Comparison of ENCODE assay signal across 8 cellular contexts in genomic region chr4:100421356-100421978, GRCh38.
A peak's percentile ranks its signal among the peaks of the same experiment; 100 is the strongest.
DNase-seq lines count a peak whose midpoint lies in the region; ATAC-seq and TF ChIP-seq lines count a peak whose summit lies in the region.

No MANE protein-coding gene starts in this region.

- intact Hi-C loops in ascending aorta (cut with DNase I) = loop anchor here (2.0 kb wide), 1 partner anchor 329 kb away; no protein-coding TSS in a partner anchor
- intact Hi-C loops in activated T-helper 2 cell treated with anti-CD3 and anti-CD28 coated beads, Interferon-gamma antibody, Interleukin-2, Interleukin-4, amounts not matched to agents 10 μg/mL and 5 μg/mL and 100 μg/mL, durations not matched to agents 14 hours and 24 hours and 36 hours (cut with micrococcal nuclease) = no loop called here

- peak in 2 of 3 experiments; percentile 46 to 49 for TF ChIP-seq CTCF in ascending aorta (IDR thresholded peaks at IDR 0.05)

- H3K36me3 Mint-ChIP-seq in activated T-helper 2 cell treated with anti-CD3 and anti-CD28 coated beads, Interferon-gamma antibody, Interleukin-2, Interleukin-4, amounts not matched to agents 10 μg/mL and 5 μg/mL and 100 μg/mL, durations not matched to agents 14 hours and 24 hours and 36 hours (ENCODE audit: low read depth) = no peaks in the 10 kb centered on the region

- ATAC-seq in HG02588 (IDR thresholded peaks at IDR 0.05; ENCODE audit: unreplicated experiment) = no peak

- H3K9me3 Mint-ChIP-seq in activated T-helper 2 cell treated with anti-CD3 and anti-CD28 coated beads, Interferon-gamma antibody, Interleukin-2, Interleukin-4, amounts not matched to agents 10 μg/mL and 5 μg/mL and 100 μg/mL, durations not matched to agents 14 hours and 24 hours and 36 hours = no peaks in the 10 kb centered on the region

- no peaks in the 10 kb centered on the region for H3K4me1 Mint-ChIP-seq in activated T-helper 2 cell treated with anti-CD3 and anti-CD28 coated beads, Interferon-gamma antibody, Interleukin-2, Interleukin-4, amounts not matched to agents 10 μg/mL and 5 μg/mL and 100 μg/mL, durations not matched to agents 14 hours and 24 hours and 36 hours (ENCODE audit: low read depth)

- peak overlapping the region in 1 of 2 donors; percentile 9 for H3K4me3 ChIP-seq in ascending aorta

- peaks cover 4% of the 10 kb centered on the region for H3K27me3 Mint-ChIP-seq in activated T-helper 2 cell treated with anti-CD3 and anti-CD28 coated beads, Interferon-gamma antibody, Interleukin-2, Interleukin-4, amounts not matched to agents 10 μg/mL and 5 μg/mL and 100 μg/mL, durations not matched to agents 14 hours and 24 hours and 36 hours (ENCODE audit: low read depth)

- H3K4me1 ChIP-seq in ascending aorta = peaks cover 0 to 8% of the 10 kb centered on the region in 2 donors

- peak overlapping the region in 1 of 2 donors; percentile 46 for H3K27ac ChIP-seq in ascending aorta

- no peak overlapping the region for H3K4me3 Mint-ChIP-seq in activated T-helper 2 cell treated with anti-CD3 and anti-CD28 coated beads, Interferon-gamma antibody, Interleukin-2, Interleukin-4, amounts not matched to agents 10 μg/mL and 5 μg/mL and 100 μg/mL, durations not matched to agents 14 hours and 24 hours and 36 hours (ENCODE audit: low read depth)

- no peaks in the 10 kb centered on the region for H3K36me3 ChIP-seq in ascending aorta

- no peaks in the 10 kb centered on the region for H3K27me3 ChIP-seq in ascending aorta

- no peaks in the 10 kb centered on the region for H3K9me3 ChIP-seq in ascending aorta

- H3K27ac Mint-ChIP-seq in activated T-helper 2 cell treated with anti-CD3 and anti-CD28 coated beads, Interferon-gamma antibody, Interleukin-2, Interleukin-4, amounts not matched to agents 10 μg/mL and 5 μg/mL and 100 μg/mL, durations not matched to agents 14 hours and 24 hours and 36 hours = no peak overlapping the region

- DNase-seq in DMS 273 (lab: John Stamatoyannopoulos, UW; ENCODE audit: unreplicated experiment) = peak; percentile 32
- peak; percentile 35 for DNase-seq in LoVo (ENCODE audit: low spot score)
- no peak for DNase-seq in ascending aorta (ENCODE audit: low spot score in 2 of 2)
- peak; percentile 50 for DNase-seq in kidney tubule cell (ENCODE audit: low spot score)
- DNase-seq in stimulated activated CD8-positive, alpha-beta memory T cell treated with anti-CD3 and anti-CD28 coated beads, Interleukin-4, amount 100 ng/mL, for 48 hours = no peak
- DNase-seq in activated naive CD4-positive, alpha-beta T cell treated with Interleukin-2 at 50 U/mL for 16 hours = no peak
- DNase-seq in activated T-helper 2 cell treated with anti-CD3 and anti-CD28 coated beads, Interferon-gamma antibody, Interleukin-2, Interleukin-4, amounts not matched to agents 10 μg/mL and 5 μg/mL and 100 μg/mL, durations not matched to agents 14 hours and 24 hours and 36 hours (ENCODE audit: low spot score) = no peak

Comparison
In these comparisons a context has a peak if more than half of its experiments do, and no peak if none do; other contexts are left out.
1. DNase-seq: peak in DMS 273 (single experiment), LoVo (single experiment) and kidney tubule cell (single experiment); none in ascending aorta (0 of 2), stimulated activated CD8-positive, alpha-beta memory T cell treated with anti-CD3 and anti-CD28 coated beads, Interleukin-4, amount 100 ng/mL, for 48 hours (single experiment), activated naive CD4-positive, alpha-beta T cell treated with Interleukin-2 at 50 U/mL for 16 hours (single experiment) and activated T-helper 2 cell treated with anti-CD3 and anti-CD28 coated beads, Interferon-gamma antibody, Interleukin-2, Interleukin-4, amounts not matched to agents 10 μg/mL and 5 μg/mL and 100 μg/mL, durations not matched to agents 14 hours and 24 hours and 36 hours (single experiment).